19 cellular contexts compared by ENCODE assay signal in genomic region chr3:173785004-173785403, GRCh38.
DNase-seq lines count a peak whose midpoint lies in the region; ATAC-seq and TF ChIP-seq lines count a peak whose summit lies in the region.
"Had no signal": no experiment of that assay in that cellular context is flagged by ENCODE, and none has a peak within 500 bp of the region (broad histone marks: within the 10 kb centered on the region; RNA-seq: fewer than 3 reads in every experiment).

No MANE protein-coding gene starts in this region.

- no peaks in the 10 kb centered on the region for H3K9me3 ChIP-seq in effector memory CD4-positive, alpha-beta T cell (ENCODE audit: control insufficient read depth, low read length)
- H3K9me3 ChIP-seq: Caco-2, colonic mucosa, testis had no signal

- H3K36me3 ChIP-seq in effector memory CD4-positive, alpha-beta T cell (ENCODE audit: control insufficient read depth, insufficient read depth, low read length): no peaks in the 10 kb centered on the region
- H3K36me3 ChIP-seq: colonic mucosa had no signal

- no peaks in the 10 kb centered on the region for H3K27me3 Mint-ChIP-seq in activated CD4-positive, alpha-beta T cell treated with anti-CD3 and anti-CD28 coated beads, Interleukin-2, amount 10 ng/mL, durations not matched to agents 24 days and 14 days
- H3K27me3 Mint-ChIP-seq: activated naive CD4-positive, alpha-beta T cell treated with anti-CD3 and anti-CD28 coated beads, Interleukin-2, amount 10 ng/mL, durations not matched to agents 7 days and 5 days had no signal

- no peak overlapping the region for H3K4me3 Mint-ChIP-seq in activated CD4-positive, alpha-beta T cell treated with anti-CD3 and anti-CD28 coated beads, Interleukin-2, amount 10 ng/mL, durations not matched to agents 24 days and 14 days
- H3K4me3 Mint-ChIP-seq: activated naive CD4-positive, alpha-beta T cell treated with anti-CD3 and anti-CD28 coated beads, Interleukin-2, amount 10 ng/mL, durations not matched to agents 7 days and 5 days; natural killer cell had no signal

- in situ Hi-C loops in ACHN (cut with HindIII; ENCODE audit: low pct_ligation_motif_present, low pct_unique_long_range_greater_than_20kb, low sequenced_read_pairs): no loop called here

- DNase-seq in ACHN (peak; percentile 35), ELF-1 (ENCODE audit: low read depth, low spot score) (peak; percentile 6), NCI-H146 treated with DMSO at 0.1 percent for 48 hours (lab: John Stamatoyannopoulos, UW; ENCODE audit: unreplicated experiment) (peak; percentile 52), foreskin keratinocyte (no peak)
- no peak for DNase-seq in effector memory CD4-positive, alpha-beta T cell
- DNase-seq in activated CD4-positive, alpha-beta T cell treated with anti-CD3 and anti-CD28 coated beads, Interleukin-2, amount 10 ng/mL, durations not matched to agents 24 days and 14 days: no peak
- no peak for DNase-seq in activated T-cell treated with anti-CD3 and anti-CD28 coated beads, Interleukin-2, amount 50 U/mL, for 48 hours
- DNase-seq: activated CD4-positive, alpha-beta T cell treated with anti-CD3 and anti-CD28 coated beads, Interleukin-2, amount 50 U/mL, for 4 hours; activated naive CD4-positive, alpha-beta T cell treated with anti-CD3 and anti-CD28 coated beads, Interleukin-2, amount 10 ng/mL, durations not matched to agents 7 days and 5 days; activated T-cell treated with anti-CD3 and anti-CD28 coated beads for 4 hours; colonic mucosa; natural killer cell; NCI-H1930; small intestine; testis had no signal

- no peaks in the 10 kb centered on the region for H3K36me3 Mint-ChIP-seq in activated CD4-positive, alpha-beta T cell treated with anti-CD3 and anti-CD28 coated beads, Interleukin-2, amount 10 ng/mL, durations not matched to agents 24 days and 14 days (ENCODE audit: low read depth)
- H3K36me3 Mint-ChIP-seq: activated naive CD4-positive, alpha-beta T cell treated with anti-CD3 and anti-CD28 coated beads, Interleukin-2, amount 10 ng/mL, durations not matched to agents 7 days and 5 days; natural killer cell had no signal

- H3K9me3 Mint-ChIP-seq in activated CD4-positive, alpha-beta T cell treated with anti-CD3 and anti-CD28 coated beads, Interleukin-2, amount 10 ng/mL, durations not matched to agents 24 days and 14 days: no peaks in the 10 kb centered on the region

- no peak for ATAC-seq in foreskin keratinocyte
- no peak for ATAC-seq in GM18520 (IDR thresholded peaks at IDR 0.05; ENCODE audit: unreplicated experiment)
- ATAC-seq: natural killer cell had no signal

- intact Hi-C loops in activated CD4-positive, alpha-beta T cell treated with anti-CD3 and anti-CD28 coated beads, Interleukin-2, amount 10 ng/mL, durations not matched to agents 24 days and 14 days (cut with micrococcal nuclease): no loop called here

- no peaks in the 10 kb centered on the region for H3K4me1 Mint-ChIP-seq in activated CD4-positive, alpha-beta T cell treated with anti-CD3 and anti-CD28 coated beads, Interleukin-2, amount 10 ng/mL, durations not matched to agents 24 days and 14 days
- H3K4me1 Mint-ChIP-seq: activated naive CD4-positive, alpha-beta T cell treated with anti-CD3 and anti-CD28 coated beads, Interleukin-2, amount 10 ng/mL, durations not matched to agents 7 days and 5 days; natural killer cell had no signal

- no peaks in the 10 kb centered on the region for H3K4me1 ChIP-seq in foreskin keratinocyte
- no peaks in the 10 kb centered on the region for H3K4me1 ChIP-seq in effector memory CD4-positive, alpha-beta T cell (ENCODE audit: control insufficient read depth, insufficient read depth, low read length, poor library complexity, severe bottlenecking)
- H3K4me1 ChIP-seq: Caco-2, colonic mucosa, testis had no signal

- H3K27me3 ChIP-seq in foreskin keratinocyte: no peaks in the 10 kb centered on the region
- no peaks in the 10 kb centered on the region for H3K27me3 ChIP-seq in effector memory CD4-positive, alpha-beta T cell (replicated peaks; ENCODE audit: control insufficient read depth, insufficient read depth, low read length, poor library complexity, severe bottlenecking)
- H3K27me3 ChIP-seq: colonic mucosa, testis had no signal

- peak; percentile 27 for TF ChIP-seq CTCF in foreskin keratinocyte (conservative IDR thresholded peaks at IDR 0.05)

- no peak overlapping the region for H3K27ac ChIP-seq in foreskin keratinocyte
- no peak overlapping the region for H3K27ac ChIP-seq in effector memory CD4-positive, alpha-beta T cell (ENCODE audit: insufficient read depth, low read length, poor library complexity, severe bottlenecking)
- H3K27ac ChIP-seq: colonic mucosa, epithelial cell of prostate, testis had no signal

- H3K4me3 ChIP-seq in effector memory CD4-positive, alpha-beta T cell (ENCODE audit: insufficient read depth, low read depth, low read length, poor library complexity, severe bottlenecking): no peak overlapping the region
- H3K4me3 ChIP-seq: colonic mucosa, testis had no signal

- H3K27ac Mint-ChIP-seq in activated CD4-positive, alpha-beta T cell treated with anti-CD3 and anti-CD28 coated beads, Interleukin-2, amount 10 ng/mL, durations not matched to agents 24 days and 14 days: no peak overlapping the region
- H3K27ac Mint-ChIP-seq: activated naive CD4-positive, alpha-beta T cell treated with anti-CD3 and anti-CD28 coated beads, Interleukin-2, amount 10 ng/mL, durations not matched to agents 7 days and 5 days; natural killer cell; progenitor cell of endocrine pancreas had no signal

Comparison
In these comparisons a context has a peak if more than half of its experiments do, and no peak if none do; other contexts are left out.
1. DNase-seq: peak in ACHN (single experiment), ELF-1 (single experiment) and NCI-H146 treated with DMSO at 0.1 percent for 48 hours (single experiment); none in foreskin keratinocyte (0 of 2), effector memory CD4-positive, alpha-beta T cell (0 of 3), activated CD4-positive, alpha-beta T cell treated with anti-CD3 and anti-CD28 coated beads, Interleukin-2, amount 10 ng/mL, durations not matched to agents 24 days and 14 days (single experiment) and activated T-cell treated with anti-CD3 and anti-CD28 coated beads, Interleukin-2, amount 50 U/mL, for 48 hours (0 of 2).